In genomic region chr9:70587143-70587710, GRCh38 we compare ENCODE assay signal across 11 cellular contexts.
DNase-seq lines count a peak whose midpoint lies in the region; ATAC-seq and TF ChIP-seq lines count a peak whose summit lies in the region.
"Had no signal": no experiment of that assay in that cellular context is flagged by ENCODE, and none has a peak within 500 bp of the region (broad histone marks: within the 10 kb centered on the region; RNA-seq: fewer than 3 reads in every experiment).

No MANE protein-coding gene starts in this region.

- no peak overlapping the region for H2BK5ac ChIP-seq in mesenchymal stem cell (ENCODE audit: low read depth, low read length, poor library complexity, severe bottlenecking)

- H3K4me1 ChIP-seq in duodenal mucosa (ENCODE audit: control insufficient read depth in 1 of 2, insufficient read depth in 2 of 2, low read length in 2 of 2) (peaks cover 0 to 5% of the 10 kb centered on the region in 2 donors), mesenchymal stem cell (ENCODE audit: control insufficient read depth, insufficient read depth, low read depth, low read length) (no peaks in the 10 kb centered on the region), transverse colon (peaks cover 14 to 27% (median 17%) of the 10 kb centered on the region in 4 donors)

- no peak overlapping the region for H4K91ac ChIP-seq in mesenchymal stem cell (ENCODE audit: low read length)

- H3K18ac ChIP-seq in mesenchymal stem cell (ENCODE audit: low read depth in 1 of 2, low read length in 2 of 2), result peak overlapping the region in 1 of 2 experiments; percentile 18

- H3K9ac ChIP-seq in duodenal mucosa (ENCODE audit: low read depth in 1 of 2, low read length in 2 of 2), result no peak overlapping the region
- H3K9ac ChIP-seq in mesenchymal stem cell (ENCODE audit: low read length), result peak overlapping the region; percentile 80

- TF ChIP-seq EP300 in transverse colon (IDR thresholded peaks at IDR 0.05; ENCODE audit: low read depth), result no peak

- H3K14ac ChIP-seq in mesenchymal stem cell (ENCODE audit: low read length in 2 of 2), result no peak overlapping the region

- WGBS in mesenchymal stem cell, result 62% methylated on average over 3 of the region's 3 CpGs
- 63% methylated on average over 3 of the region's 3 CpGs; no CpG with 5 or more reads in 1 of the 2 donors for WGBS in transverse colon (ENCODE audit: low coverage in 1 of 2), 2 donors

- intact Hi-C loops in transverse colon (cut with DNase I; ENCODE audit: low total_unique reads), result loop anchor here (5.0 kb wide), 1 partner anchor 170 kb away; no protein-coding TSS in a partner anchor

- no peaks in the 10 kb centered on the region for H3K79me1 ChIP-seq in mesenchymal stem cell (replicated peaks; ENCODE audit: low read length, poor library complexity, severe bottlenecking)

- H3K27ac ChIP-seq in duodenal mucosa (ENCODE audit: low read depth, low read length) (peak overlapping the region; percentile 45), mesenchymal stem cell (ENCODE audit: low read length, poor library complexity, severe bottlenecking) (no peak overlapping the region), transverse colon (peak overlapping the region; percentile 74 to 84 (median 82))

- TF ChIP-seq CTCF in transverse colon (IDR thresholded peaks at IDR 0.05), result no peak

- H3K4ac ChIP-seq in mesenchymal stem cell (ENCODE audit: low read depth in 1 of 2, low read length in 2 of 2), result peak overlapping the region in 1 of 2 experiments; percentile 13

- in situ Hi-C loops in transverse colon (cut with MboI; ENCODE audit: low pct_ligation_motif_present in 1 of 4, low pct_unique_long_range_greater_than_20kb in 1 of 4, low sequenced_read_pairs in 3 of 4), result loop anchor here in 2 of 4 donors (10.0 to 25.0 kb wide), 3 partner anchors 100 to 600 kb away; no protein-coding TSS in a partner anchor

- DNase-seq in RPMI7951 (ENCODE audit: low read depth) (peak; percentile 68), mesenchymal stem cell (peak; percentile 93), transverse colon (no peak), NCI-H774 (lab: John Stamatoyannopoulos, UW) (no peak), COR-L47 (lab: John Stamatoyannopoulos, UW) (no peak)
- DNase-seq: activated CD8-positive, alpha-beta memory T cell treated with anti-CD3 and anti-CD28 coated beads, Interleukin-2, amount 50 U/mL, for 4 hours; effector CD4-positive, alpha-beta T cell; NCI-H2081 had no signal

- H2BK15ac ChIP-seq in mesenchymal stem cell (ENCODE audit: low read depth, poor library complexity, severe bottlenecking), result no peak overlapping the region

- H3K4me3 ChIP-seq in duodenal mucosa (ENCODE audit: low read depth in 1 of 2, low read length in 2 of 2) (no peak overlapping the region), mesenchymal stem cell (ENCODE audit: insufficient read depth in 1 of 2, low read depth in 1 of 2, low read length in 2 of 2) (no peak overlapping the region), transverse colon (no peak overlapping the region)

- ATAC-seq in GM19035 (IDR thresholded peaks at IDR 0.05; ENCODE audit: unreplicated experiment), result no peak
- ATAC-seq: left lobe of liver had no signal

- H2BK12ac ChIP-seq in mesenchymal stem cell (ENCODE audit: low read length in 2 of 2), result peak overlapping the region; percentile 48 to 86

- no peak overlapping the region for H3K23ac ChIP-seq in mesenchymal stem cell (ENCODE audit: low read length in 2 of 2)

- no peaks in the 10 kb centered on the region for H3K27me3 ChIP-seq in duodenal mucosa (ENCODE audit: control insufficient read depth in 1 of 2, insufficient read depth in 2 of 2, low read length in 2 of 2)
- peaks cover 0 to 37% of the 10 kb centered on the region in 2 experiments for H3K27me3 ChIP-seq in mesenchymal stem cell (ENCODE audit: control insufficient read depth in 1 of 2, insufficient read depth in 1 of 2, low read length in 2 of 2)
- H3K27me3 ChIP-seq in transverse colon, result no peaks in the 10 kb centered on the region

- no peaks in the 10 kb centered on the region for H3K9me3 ChIP-seq in duodenal mucosa (ENCODE audit: control insufficient read depth in 1 of 2, low read length in 2 of 2)
- H3K9me3 ChIP-seq in mesenchymal stem cell (ENCODE audit: control insufficient read depth, low read length), result no peaks in the 10 kb centered on the region
- no peaks in the 10 kb centered on the region for H3K9me3 ChIP-seq in transverse colon

- no peak overlapping the region for H2BK120ac ChIP-seq in mesenchymal stem cell (ENCODE audit: low read depth, low read length)

- no peak for TF ChIP-seq POLR2A in transverse colon (IDR thresholded peaks at IDR 0.05)

- no peak overlapping the region for H2AFZ ChIP-seq in mesenchymal stem cell (ENCODE audit: low read depth, low read length)

- H3K36me3 ChIP-seq in duodenal mucosa (ENCODE audit: control insufficient read depth in 1 of 2, insufficient read depth in 2 of 2, low read length in 2 of 2), result no peaks in the 10 kb centered on the region
- no peaks in the 10 kb centered on the region for H3K36me3 ChIP-seq in mesenchymal stem cell (ENCODE audit: control insufficient read depth in 1 of 2, insufficient read depth in 2 of 2, low read depth in 1 of 2, low read length in 2 of 2)
- H3K36me3 ChIP-seq in transverse colon, result no peaks in the 10 kb centered on the region

- no peak overlapping the region for H3K4me2 ChIP-seq in mesenchymal stem cell (ENCODE audit: low read length, poor library complexity, severe bottlenecking)

- H2AK5ac ChIP-seq in mesenchymal stem cell (ENCODE audit: low read length, severe bottlenecking), result no peak overlapping the region

- peak overlapping the region; percentile 59 for H4K8ac ChIP-seq in mesenchymal stem cell (ENCODE audit: low read length)

Comparison
In these comparisons a context has a peak if more than half of its experiments do, and no peak if none do; other contexts are left out.
1. DNase-seq: peak in RPMI7951 (single experiment) and mesenchymal stem cell (single experiment); none in transverse colon (single experiment), NCI-H774 (single experiment) and COR-L47 (single experiment).